Comparison of ENCODE assay signal across 18 cellular contexts in genomic region chr13:63448654-63449053, GRCh38.
"Had no signal": no experiment of that assay in that cellular context is flagged by ENCODE, and none has a peak within 500 bp of the region (broad histone marks: within the 10 kb centered on the region; RNA-seq: fewer than 3 reads in every experiment).

No MANE protein-coding gene starts in this region.

- H3K4me3 ChIP-seq: coronary artery, heart left ventricle, left ventricle myocardium inferior, lung, right atrium auricular region, sigmoid colon, skin epidermis had no signal

- H3K36me3 Mint-ChIP-seq: naive thymus-derived CD4-positive, alpha-beta T cell had no signal

- H3K27me3 Mint-ChIP-seq: naive thymus-derived CD4-positive, alpha-beta T cell had no signal

- H3K4me3 Mint-ChIP-seq: endodermal cell; naive thymus-derived CD4-positive, alpha-beta T cell; nephron progenitor cell had no signal

- H3K27ac Mint-ChIP-seq: endodermal cell; naive thymus-derived CD4-positive, alpha-beta T cell; nephron progenitor cell had no signal

- ATAC-seq: heart left ventricle; naive thymus-derived CD4-positive, alpha-beta T cell had no signal

- H3K27ac ChIP-seq: coronary artery, heart left ventricle, left ventricle myocardium inferior, right atrium auricular region, sigmoid colon, skin epidermis had no signal

- FAIRE-seq: endothelial cell of umbilical vein had no signal

- H3K4me1 Mint-ChIP-seq: naive thymus-derived CD4-positive, alpha-beta T cell had no signal

- H3K36me3 ChIP-seq: heart left ventricle, left ventricle myocardium inferior, right atrium auricular region, sigmoid colon had no signal

- DNase-seq: effector CD4-positive, alpha-beta T cell; endodermal cell; erythroblast; heart left ventricle; hippocampal formation; islet precursor cell; left ventricle myocardium inferior; mesendoderm; naive thymus-derived CD4-positive, alpha-beta T cell; nephron progenitor cell; sigmoid colon; stimulated activated naive CD4-positive, alpha-beta T cell treated with Interleukin-2 at 50 U/mL for 16 hours; trophoblast cell had no signal

- H3K4me1 ChIP-seq: heart left ventricle, left ventricle myocardium inferior, right atrium auricular region, sigmoid colon had no signal

- H3K9me3 ChIP-seq: heart left ventricle, left ventricle myocardium inferior, right atrium auricular region, sigmoid colon had no signal
